ENCODE assay signal across 16 cellular contexts in the genomic region with DNA sequence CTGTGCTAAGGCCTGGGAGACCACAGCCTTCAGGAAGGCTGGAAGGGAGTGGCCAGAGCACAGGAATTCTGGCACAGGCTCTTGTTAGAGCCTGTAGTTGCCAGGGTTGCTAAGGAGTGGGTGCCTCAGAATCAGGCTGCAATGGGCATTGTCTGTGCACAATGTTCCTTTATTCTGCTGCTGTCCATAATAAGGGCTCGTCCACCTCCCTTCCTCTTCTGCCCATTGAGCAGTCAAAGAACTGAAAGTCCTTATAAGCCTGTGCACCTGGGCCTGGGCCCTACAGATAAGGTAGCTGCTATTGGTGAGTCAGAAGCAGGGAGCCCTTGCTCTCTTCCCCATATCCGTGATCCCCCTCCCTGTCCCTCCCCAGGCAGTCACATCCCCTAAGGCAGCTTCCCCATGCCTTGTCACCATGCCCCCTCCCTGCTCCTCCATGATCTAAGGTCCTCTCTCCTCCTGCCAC. TPM values are rescaled to one million over a fixed set of nuclear protein-coding genes. Genes with fewer than 3 reads are reported as not detected.
A peak's percentile ranks its signal among the peaks of the same experiment; 100 is the strongest.
DNase-seq lines count a peak whose midpoint lies in the region; ATAC-seq, FAIRE-seq and TF ChIP-seq lines count a peak whose summit lies in the region.
"Had no signal": no experiment of that assay in that cellular context is flagged by ENCODE, and none has a peak within 500 bp of the region (broad histone marks: within the 10 kb centered on the region; RNA-seq: fewer than 3 reads in every experiment).

No MANE protein-coding gene starts in this region.

- CTCF ChIA-PET in activated naive CD4-positive, alpha-beta T cell treated with anti-CD3 and anti-CD28 coated beads, Interleukin-2, amount 10 ng/mL, durations not matched to agents 7 days and 5 days (lab: Charles Lee): interaction anchor here (2.1 kb wide), 1 partner anchor 22 kb away, joined by 6 read pairs; no protein-coding TSS in a partner anchor

- H3K36me3 ChIP-seq in right atrium auricular region (no peaks in the 10 kb centered on the region), left lung (no peaks in the 10 kb centered on the region), upper lobe of left lung (no peaks in the 10 kb centered on the region)
- H3K36me3 ChIP-seq: right lobe of liver, tibial artery had no signal

- H3K27me3 ChIP-seq in right atrium auricular region (no peaks in the 10 kb centered on the region), dorsolateral prefrontal cortex (no peaks in the 10 kb centered on the region), left lung (no peaks in the 10 kb centered on the region), upper lobe of left lung (no peaks in the 10 kb centered on the region)
- H3K27me3 ChIP-seq: right lobe of liver had no signal

- no peaks in the 10 kb centered on the region for H3K9me3 Mint-ChIP-seq in activated naive CD4-positive, alpha-beta T cell treated with anti-CD3 and anti-CD28 coated beads, Interleukin-2, amount 10 ng/mL, durations not matched to agents 7 days and 5 days

- H3K4me3 Mint-ChIP-seq in activated naive CD4-positive, alpha-beta T cell treated with anti-CD3 and anti-CD28 coated beads, Interleukin-2, amount 10 ng/mL, durations not matched to agents 7 days and 5 days: no peak overlapping the region
- H3K4me3 Mint-ChIP-seq: activated CD4-positive, alpha-beta T cell treated with anti-CD3 and anti-CD28 coated beads for 36 hours had no signal

- TF ChIP-seq CTCF in right atrium auricular region (IDR thresholded peaks at IDR 0.05): no peak
- peak in 5 of 56 donors; percentile 9 to 32 (median 22) for TF ChIP-seq CTCF in dorsolateral prefrontal cortex (IDR thresholded peaks at IDR 0.05 in 54 of 56, conservative IDR thresholded peaks at IDR 0.05 in 2 of 56; ENCODE audit: low read depth in 1 of 56, partially characterized antibody in 56 of 56)
- no peak for TF ChIP-seq CTCF in left lung (IDR thresholded peaks at IDR 0.05)
- no peak for TF ChIP-seq CTCF in upper lobe of left lung (IDR thresholded peaks at IDR 0.05)

- no peak for FAIRE-seq in urothelium cell line (lab: Jason Lieb, UNC)

- H3K4me3 ChIP-seq in right atrium auricular region (no peak overlapping the region), dorsolateral prefrontal cortex (peak overlapping the region in 1 of 59 donors; percentile 10), left lung (no peak overlapping the region), upper lobe of left lung (no peak overlapping the region)
- H3K4me3 ChIP-seq: right lobe of liver, tibial artery had no signal

- WGBS in upper lobe of left lung, 2 donors: 57 to 58% methylated on average over 2 of the region's 2 CpGs

- peaks cover 19% of the 10 kb centered on the region for H3K27me3 Mint-ChIP-seq in activated naive CD4-positive, alpha-beta T cell treated with anti-CD3 and anti-CD28 coated beads, Interleukin-2, amount 10 ng/mL, durations not matched to agents 7 days and 5 days
- H3K27me3 Mint-ChIP-seq: activated CD4-positive, alpha-beta T cell treated with anti-CD3 and anti-CD28 coated beads for 36 hours had no signal

- peak overlapping the region in 1 of 2 donors; percentile 16 for H3K27ac ChIP-seq in right atrium auricular region
- peak overlapping the region; percentile 32 to 92 (median 84) for H3K27ac ChIP-seq in dorsolateral prefrontal cortex
- no peak overlapping the region for H3K27ac ChIP-seq in left lung
- H3K27ac ChIP-seq in upper lobe of left lung: no peak overlapping the region
- H3K27ac ChIP-seq: right lobe of liver, tibial artery had no signal

- H3K4me1 Mint-ChIP-seq in activated naive CD4-positive, alpha-beta T cell treated with anti-CD3 and anti-CD28 coated beads, Interleukin-2, amount 10 ng/mL, durations not matched to agents 7 days and 5 days: peaks cover 5% of the 10 kb centered on the region
- H3K4me1 Mint-ChIP-seq: activated CD4-positive, alpha-beta T cell treated with anti-CD3 and anti-CD28 coated beads for 36 hours had no signal

- TF ChIP-seq EP300 in upper lobe of left lung (IDR thresholded peaks at IDR 0.05): no peak

- intact Hi-C loops in Right ventricle myocardium inferior (cut with DNase I): no loop called here
- intact Hi-C loops in dorsolateral prefrontal cortex (cut with DNase I): no loop called here
- intact Hi-C loops in left lung (cut with DNase I): no loop called here

- no peaks in the 10 kb centered on the region for H3K36me3 Mint-ChIP-seq in activated naive CD4-positive, alpha-beta T cell treated with anti-CD3 and anti-CD28 coated beads, Interleukin-2, amount 10 ng/mL, durations not matched to agents 7 days and 5 days

- no peaks in the 10 kb centered on the region for H3K9me3 ChIP-seq in right atrium auricular region
- no peaks in the 10 kb centered on the region for H3K9me3 ChIP-seq in left lung
- no peaks in the 10 kb centered on the region for H3K9me3 ChIP-seq in upper lobe of left lung
- H3K9me3 ChIP-seq: right lobe of liver, tibial artery had no signal

- ATAC-seq in Right ventricle myocardium inferior: peak; percentile 84
- peak; percentile 87 for ATAC-seq in left lung
- ATAC-seq in upper lobe of left lung (ENCODE audit: low FRiP score in 2 of 2): peak; percentile 33 to 70
- ATAC-seq: activated CD4-positive, alpha-beta T cell treated with anti-CD3 and anti-CD28 coated beads for 36 hours had no signal

- no peak for TF ChIP-seq POLR2A in upper lobe of left lung (IDR thresholded peaks at IDR 0.05)

- H3K4me1 ChIP-seq in right atrium auricular region: peaks cover 0 to 14% of the 10 kb centered on the region in 2 donors
- H3K4me1 ChIP-seq in left lung: no peaks in the 10 kb centered on the region
- no peaks in the 10 kb centered on the region for H3K4me1 ChIP-seq in upper lobe of left lung
- H3K4me1 ChIP-seq: right lobe of liver, tibial artery had no signal

- DNase-seq in Right ventricle myocardium inferior (ENCODE audit: missing footprints) (peak; percentile 50), right atrium auricular region (ENCODE audit: low spot score) (no peak), dorsolateral prefrontal cortex (peak in 7 of 10 donors; percentile 43 to 77 (median 62)), left lung (peak in 1 of 2 donors; percentile 14), upper lobe of left lung (no peak), urothelium cell line (ENCODE audit: low spot score) (no peak), COR-L47 (lab: John Stamatoyannopoulos, UW) (no peak)
- no peak for DNase-seq in activated naive CD4-positive, alpha-beta T cell treated with anti-CD3 and anti-CD28 coated beads, Interleukin-2, amount 10 ng/mL, durations not matched to agents 7 days and 5 days
- DNase-seq: activated CD4-positive, alpha-beta T cell treated with anti-CD3 and anti-CD28 coated beads for 36 hours; DMS53; mesendoderm; NCI-H446 treated with DMSO at 0.1 percent for 48 hours; tibial artery had no signal

- no peak overlapping the region for H3K27ac Mint-ChIP-seq in activated naive CD4-positive, alpha-beta T cell treated with anti-CD3 and anti-CD28 coated beads, Interleukin-2, amount 10 ng/mL, durations not matched to agents 7 days and 5 days
- H3K27ac Mint-ChIP-seq: activated CD4-positive, alpha-beta T cell treated with anti-CD3 and anti-CD28 coated beads for 36 hours had no signal

RNA-seq across cellular contexts. Expression of gene CNGB1, which starts 5.4 kb away (rescaled TPM):
- total RNA-seq in Right ventricle myocardium inferior: not detected
- not detected for total RNA-seq in right atrium auricular region
- total RNA-seq in dorsolateral prefrontal cortex: 10 to 100 TPM in 57 of 120 experiments, 1 to 10 TPM in 60, under 1 TPM in 1, not detected in 2; 0.37 to 38.0 (median 9.8) TPM
- under 1 TPM in 1 of 2 donors, not detected in 1; 0.23 TPM for total RNA-seq in left lung
- under 1 TPM in 2 of 6 donors, not detected in 4; 0.06 to 0.39 TPM for total RNA-seq in upper lobe of left lung
- total RNA-seq: A673; activated CD4-positive, alpha-beta T cell treated with anti-CD3 and anti-CD28 coated beads for 36 hours; glomerular endothelial cell; right lobe of liver had no signal

RNA-seq across cellular contexts. Expression of gene ZNF319, which starts 24.1 kb away (rescaled TPM):
- total RNA-seq in Right ventricle myocardium inferior (7.0 TPM), right atrium auricular region (1 to 10 TPM; 5.1 to 6.6 TPM), dorsolateral prefrontal cortex (10 to 100 TPM in 71 of 120 experiments, 1 to 10 TPM in 49; 6.5 to 19.1 (median 10.3) TPM), left lung (10 to 100 TPM; 10.7 to 12.0 TPM), upper lobe of left lung (10 to 100 TPM in 4 of 6 donors, 1 to 10 TPM in 2; 8.0 to 28.3 (median 13.3) TPM)

RNA-seq across cellular contexts. Expression of gene USB1, which starts 24.8 kb away (rescaled TPM):
- 36.2 TPM for total RNA-seq in Right ventricle myocardium inferior
- total RNA-seq in right atrium auricular region: 10 to 100 TPM; 32.2 to 43.2 TPM
- 10 to 100 TPM; 28.3 to 59.7 (median 41.9) TPM for total RNA-seq in dorsolateral prefrontal cortex
- total RNA-seq in left lung: 10 to 100 TPM; 48.0 to 50.9 TPM
- 10 to 100 TPM; 32.7 to 55.5 (median 46.5) TPM for total RNA-seq in upper lobe of left lung

RNA-seq across cellular contexts. Expression of gene MMP15, which starts 49.2 kb away (rescaled TPM):
- 70.3 TPM for total RNA-seq in Right ventricle myocardium inferior
- total RNA-seq in right atrium auricular region: 10 to 100 TPM; 36.9 to 52.3 TPM
- total RNA-seq in dorsolateral prefrontal cortex: 10 to 100 TPM in 23 of 120 experiments, 1 to 10 TPM in 97; 4.7 to 17.4 (median 8.2) TPM
- 10 to 100 TPM; 25.3 to 38.7 TPM for total RNA-seq in left lung
- total RNA-seq in upper lobe of left lung: 10 to 100 TPM; 14.7 to 30.5 (median 25.3) TPM

Comparison
In these comparisons a context has a peak if more than half of its experiments do, and no peak if none do; other contexts are left out.
1. DNase-seq: peak in Right ventricle myocardium inferior (single experiment) and dorsolateral prefrontal cortex (7 of 10); none in right atrium auricular region (single experiment), upper lobe of left lung (0 of 2), activated naive CD4-positive, alpha-beta T cell treated with anti-CD3 and anti-CD28 coated beads, Interleukin-2, amount 10 ng/mL, durations not matched to agents 7 days and 5 days (single experiment), urothelium cell line (single experiment) and COR-L47 (single experiment).
2. H3K27ac ChIP-seq: peak in dorsolateral prefrontal cortex (59 of 59); none in left lung (0 of 2) and upper lobe of left lung (0 of 4).
3. Peak in every context shown above with its lines, with median percentiles within 50 percentile points of each other: ATAC-seq.